Comparison of ENCODE assay signal across 16 cellular contexts in genomic region chr3:152564454-152564853, GRCh38.
"Had no signal": no experiment of that assay in that cellular context is flagged by ENCODE, and none has a peak within 500 bp of the region (broad histone marks: within the 10 kb centered on the region; RNA-seq: fewer than 3 reads in every experiment).

No MANE protein-coding gene starts in this region.

- DNase-seq: activated CD4-positive, alpha-beta T cell treated with anti-CD3 and anti-CD28 coated beads for 1 hour; activated CD4-positive, alpha-beta T cell treated with anti-CD3 and anti-CD28 coated beads, Interleukin-2, amount 50 U/mL, for 48 hours; activated CD8-positive, alpha-beta memory T cell treated with anti-CD3 and anti-CD28 coated beads, Interleukin-2, amount 10 ng/mL, durations not matched to agents 7 days and 5 days; activated effector memory CD4-positive, alpha-beta T cell treated with anti-CD3 and anti-CD28 coated beads, Interleukin-2, amount 50 U/mL, for 16 hours; activated naive CD8-positive, alpha-beta T cell treated with anti-CD3 and anti-CD28 coated beads for 36 hours; activated T-cell treated with anti-CD3 and anti-CD28 coated beads, Interleukin-2, amount 50 U/mL, for 4 hours; aorta; esophagus squamous epithelium; mesendoderm; nephron progenitor cell; stimulated activated CD4-positive, alpha-beta T cell treated with anti-CD3 and anti-CD28 coated beads, Interleukin-4, amount 100 ng/mL, for 4 hours; stomach; T-helper 9 cell had no signal

- H3K4me3 ChIP-seq: esophagus squamous epithelium, prostate gland, stomach, thoracic aorta had no signal

- ATAC-seq: activated CD8-positive, alpha-beta memory T cell treated with anti-CD3 and anti-CD28 coated beads, Interleukin-2, amount 10 ng/mL, durations not matched to agents 7 days and 5 days; activated T-cell treated with anti-CD3 and anti-CD28 coated beads, Interleukin-2, amount 50 U/mL, for 4 hours; left lobe of liver had no signal
